Comparison of ENCODE assay signal across 8 cellular contexts in genomic region chr2:11342561-11343343, GRCh38. TPM values are rescaled to one million over a fixed set of nuclear protein-coding genes. Genes with fewer than 3 reads are reported as not detected.
DNase-seq lines count a peak whose midpoint lies in the region; ATAC-seq, FAIRE-seq and TF ChIP-seq lines count a peak whose summit lies in the region.

No MANE protein-coding gene starts in this region.

- H3K27me3 ChIP-seq in PC-9 (ENCODE audit: insufficient read depth, low read depth) (no peaks in the 10 kb centered on the region), mononuclear cell (ENCODE audit: insufficient read depth, low read length) (no peaks in the 10 kb centered on the region)

- TF ChIP-seq CTCF in A549 (IDR thresholded peaks at IDR 0.05) (no peak), PC-9 (conservative IDR thresholded peaks at IDR 0.05) (no peak)

- CTCF ChIA-PET in A549 (lab: Yijun Ruan, JAX): interaction anchor here (0.8 to 3.4 kb wide), 7 partner anchors 8 to 210 kb away, joined by 3 to 21 read pairs (median 3); a partner anchor contains a TSS
- CTCF ChIA-PET in PC-9 (lab: Charles Lee): interaction anchor here (1.2 kb wide), 1 partner anchor 108 kb away, joined by 3 read pairs; no protein-coding TSS in a partner anchor

- H3K9me3 ChIP-seq in A549 (no peaks in the 10 kb centered on the region), PC-9 (ENCODE audit: insufficient read depth, low read depth) (no peaks in the 10 kb centered on the region), mononuclear cell (ENCODE audit: low read depth, low read length) (no peaks in the 10 kb centered on the region)

- POLR2A ChIA-PET in A549 (lab: Yijun Ruan, JAX): interaction anchor here (1.2 to 4.8 kb wide), 3 partner anchors 32 to 188 kb away, joined by 5 to 82 read pairs (median 57); partner anchors contain the start of gene SLC66A3
- POLR2A ChIA-PET in PC-9 (lab: Charles Lee; ENCODE audit: unreplicated experiment): interaction anchor here (0.6 to 0.7 kb wide), 2 partner anchors 31 to 167 kb away, joined by 4 to 6 read pairs; no protein-coding TSS in a partner anchor

- H3K27ac ChIP-seq in A549: peak overlapping the region; percentile 94 to 95
- H3K27ac ChIP-seq in PC-9: peak overlapping the region; percentile 98

- no peak for TF ChIP-seq EP300 in A549 (IDR thresholded peaks at IDR 0.05)

- H3K4me1 ChIP-seq in A549 (peaks cover 51% of the 10 kb centered on the region), PC-9 (replicated peaks; ENCODE audit: insufficient read depth) (peaks cover 53% of the 10 kb centered on the region), mononuclear cell (ENCODE audit: insufficient read depth, low read length) (peaks cover 19% of the 10 kb centered on the region)

- H3K9me2 ChIP-seq in PC-9 (ENCODE audit: insufficient read depth): no peaks in the 10 kb centered on the region

- peaks cover 34% of the 10 kb centered on the region for H3F3A ChIP-seq in PC-9 (ENCODE audit: insufficient read depth, low read depth)

- H3K4me2 ChIP-seq in A549: peak overlapping the region; percentile 95
- H3K4me2 ChIP-seq in PC-9: peak overlapping the region; percentile 92

- BruUV-seq in PC-9 (replicated peaks; lab: Mats Ljungman, UMichigan): TSS peak; percentile 50

- peak; percentile 45 to 73; a peak in 5 of 6 replicates for ATAC-seq in A549
- ATAC-seq in GM19328 (IDR thresholded peaks at IDR 0.05; ENCODE audit: unreplicated experiment): no peak
- no peak for ATAC-seq in GM21737 (IDR thresholded peaks at IDR 0.05; ENCODE audit: unreplicated experiment)

- peaks cover 39% of the 10 kb centered on the region for H4K20me1 ChIP-seq in PC-9 (ENCODE audit: insufficient read depth)

- DNase-seq in A549 (ENCODE audit: low read depth in 1 of 2, low spot score in 1 of 2) (peak; percentile 56 to 81), GM03348 (ENCODE audit: low spot score) (peak; percentile 57), PC-9 (peak; percentile 25 to 88), dermis blood vessel endothelial cell (peak; percentile 63), mesenteric fat pad (ENCODE audit: low spot score) (no peak)

- peak; percentile 18 to 19; a peak in 2 of 5 replicates for TF ChIP-seq RAD21 in A549 (conservative IDR thresholded peaks at IDR 0.05 in 1 of 2, IDR thresholded peaks at IDR 0.05 in 1 of 2)

- H2AFZ ChIP-seq in PC-9: no peak overlapping the region

- intact Hi-C loops in PC-9 (cut with micrococcal nuclease; ENCODE audit: unreplicated experiment): loop anchor here (5.0 kb wide), 4 partner anchors 50 to 190 kb away; no protein-coding TSS in a partner anchor

- WGBS in A549 (ENCODE audit: missing lambda C conversion rate): 1% methylated on average over 13 of the region's 13 CpGs

- H3K4me3 ChIP-seq in A549 (peak overlapping the region; percentile 92), PC-9 (peak overlapping the region; percentile 65), mononuclear cell (ENCODE audit: low read length) (peak overlapping the region; percentile 73)

- peaks cover 63% of the 10 kb centered on the region for H3K79me2 ChIP-seq in PC-9 (ENCODE audit: low read depth)

- peak; percentile 97 for FAIRE-seq in A549 (lab: Jason Lieb, UNC)

- TF ChIP-seq POLR2A in A549 (IDR thresholded peaks at IDR 0.05; ENCODE audit: low read length): no peak

- no peaks in the 10 kb centered on the region for H3K36me3 ChIP-seq in PC-9 (ENCODE audit: low read depth)

TF ChIP-seq in A549, 52 proteins besides CTCF, POLR2A, EP300 and RAD21:
- TF ChIP-seq HES2 (IDR thresholded peaks at IDR 0.05): no peak
- no peak for TF ChIP-seq CBX2 (IDR thresholded peaks at IDR 0.05; ENCODE audit: borderline replicate concordance, low read depth)
- no peak for TF ChIP-seq BCL3 (IDR thresholded peaks at IDR 0.05)
- TF ChIP-seq KDM5A (IDR thresholded peaks at IDR 0.05): no peak
- 0 out of 2 replicates have a peak, but pooled peaks have one; percentile 6 for TF ChIP-seq BHLHE40 (IDR thresholded peaks at IDR 0.05; ENCODE audit: low read depth, low read length)
- TF ChIP-seq MAFK (IDR thresholded peaks at IDR 0.05; ENCODE audit: partially characterized antibody): peak; percentile 5
- TF ChIP-seq FOSB (CRISPR knock-in tag; IDR thresholded peaks at IDR 0.05): 0 out of 2 replicates have a peak, but pooled peaks have one; percentile 30
- TF ChIP-seq JUNB (IDR thresholded peaks at IDR 0.05): 0 out of 2 replicates have a peak, but pooled peaks have one; percentile 29
- 0 out of 2 replicates have a peak, but pooled peaks have one; percentile 16 for TF ChIP-seq GATA3 (IDR thresholded peaks at IDR 0.05; ENCODE audit: borderline replicate concordance)
- no peak for TF ChIP-seq ATOH8 (CRISPR knock-in tag; IDR thresholded peaks at IDR 0.05; ENCODE audit: low read depth)
- TF ChIP-seq SREBF2 (IDR thresholded peaks at IDR 0.05): no peak
- peak; percentile 38; the same call in 1 of the 2 replicates for TF ChIP-seq MAX (IDR thresholded peaks at IDR 0.05)
- peak; percentile 74 to 94 for TF ChIP-seq CEBPB (IDR thresholded peaks at IDR 0.05)
- TF ChIP-seq FOSL2 (IDR thresholded peaks at IDR 0.05): peak; percentile 42; the same call in 1 of the 2 replicates
- TF ChIP-seq FOSL2 (CRISPR knock-in tag; IDR thresholded peaks at IDR 0.05): peak; percentile 80
- peak; percentile 15; the same call in 1 of the 2 replicates for TF ChIP-seq HOXA7 (CRISPR knock-in tag; IDR thresholded peaks at IDR 0.05)
- peak; percentile 13 to 33; a peak in 2 of 5 replicates for TF ChIP-seq JUN (IDR thresholded peaks at IDR 0.05)
- no peak for TF ChIP-seq PBX3 (IDR thresholded peaks at IDR 0.05)
- TF ChIP-seq HEYL (CRISPR knock-in tag; IDR thresholded peaks at IDR 0.05): no peak
- TF ChIP-seq SMC3 (IDR thresholded peaks at IDR 0.05): no peak
- TF ChIP-seq RARB (CRISPR knock-in tag; IDR thresholded peaks at IDR 0.05): peak; percentile 50; the same call in 1 of the 2 replicates
- TF ChIP-seq HOXB13 (CRISPR knock-in tag; IDR thresholded peaks at IDR 0.05; ENCODE audit: low read depth): no peak
- TF ChIP-seq FOXS1 (CRISPR knock-in tag; IDR thresholded peaks at IDR 0.05): no peak
- no peak for TF ChIP-seq PHF8 (IDR thresholded peaks at IDR 0.05; ENCODE audit: borderline replicate concordance, low read depth)
- TF ChIP-seq TFCP2L1 (CRISPR knock-in tag; IDR thresholded peaks at IDR 0.05): no peak
- TF ChIP-seq USF2 (IDR thresholded peaks at IDR 0.05): no peak
TF ChIP-seq in A549: peak in this region for 11.

RNA-seq across cellular contexts. Expression of gene ROCK2, which starts 1.7 kb away (rescaled TPM):
- polyA plus RNA-seq in A549 (2011; rRNA removed) (33.4 and 38.7 TPM in 2 replicates), A549 (2017; fragmentation: RNase III; extraction: RNeasy Plus Mini Kit Qiagen cat#74134 plus additional on column Dnase treatment) (34.0 to 38.0 TPM (median 36.4 TPM) in 3 replicates)
- polyA plus RNA-seq in A549 (2012; cell fraction: cytosol; rRNA removed): 5.9 and 6.5 TPM in 2 replicates
- polyA plus RNA-seq in A549 (2012; cell fraction: nucleus; rRNA removed): 4.2 and 6.9 TPM in 2 replicates
- polyA minus RNA-seq in A549 (2011; rRNA and poly(A)+ RNA removed): 28.9 and 30.0 TPM in 2 replicates
- total RNA-seq in PC-9 (2021) (28.5 and 38.0 TPM in 2 replicates), dermis blood vessel endothelial cell (65.9 and 83.3 TPM in 2 replicates), mononuclear cell (8.5 TPM), mesenteric fat pad (456 TPM)

Comparison
In these comparisons a context has a peak if more than half of its experiments do, and no peak if none do; other contexts are left out.
1. ATAC-seq: peak in A549 (2 of 2); none in GM19328 (single experiment) and GM21737 (single experiment).
2. Peak in every context shown above with its lines, with median percentiles within 50 percentile points of each other: H3K4me3 ChIP-seq.